Comparison of ENCODE assay signal across 1 cellular context in the genomic region with DNA sequence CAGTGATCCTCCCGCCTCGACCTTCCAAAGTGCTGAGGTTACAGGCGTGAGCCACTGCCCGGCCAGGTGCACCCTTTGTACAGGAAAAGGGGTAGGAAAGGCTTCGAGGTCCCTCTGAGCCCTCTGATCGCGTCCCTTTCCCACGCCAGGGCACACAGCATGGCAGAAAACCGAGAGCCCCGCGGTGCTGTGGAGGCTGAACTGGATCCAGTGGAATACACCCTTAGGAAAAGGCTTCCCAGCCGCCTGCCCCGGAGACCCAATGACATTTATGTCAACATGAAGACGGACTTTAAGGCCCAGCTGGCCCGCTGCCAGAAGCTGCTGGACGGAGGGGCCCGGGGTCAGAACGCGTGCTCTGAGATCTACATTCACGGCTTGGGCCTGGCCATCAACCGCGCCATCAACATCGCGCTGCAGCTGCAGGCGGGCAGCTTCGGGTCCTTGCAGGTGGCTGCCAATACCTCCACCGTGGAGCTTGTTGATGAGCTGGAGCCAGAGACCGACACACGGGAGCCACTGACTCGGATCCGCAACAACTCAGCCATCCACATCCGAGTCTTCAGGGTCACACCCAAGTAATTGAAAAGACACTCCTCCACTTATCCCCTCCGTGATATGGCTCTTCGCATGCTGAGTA.
A peak's percentile ranks its signal among the peaks of the same experiment; 100 is the strongest.
TF ChIP-seq lines count a peak whose summit lies in the region.

No MANE protein-coding gene starts in this region.

TF ChIP-seq in HepG2, 621 proteins besides CTCF, POLR2A, EP300 and RAD21 (continued from another document and continues in another):
- TF ChIP-seq, protein P1, sequence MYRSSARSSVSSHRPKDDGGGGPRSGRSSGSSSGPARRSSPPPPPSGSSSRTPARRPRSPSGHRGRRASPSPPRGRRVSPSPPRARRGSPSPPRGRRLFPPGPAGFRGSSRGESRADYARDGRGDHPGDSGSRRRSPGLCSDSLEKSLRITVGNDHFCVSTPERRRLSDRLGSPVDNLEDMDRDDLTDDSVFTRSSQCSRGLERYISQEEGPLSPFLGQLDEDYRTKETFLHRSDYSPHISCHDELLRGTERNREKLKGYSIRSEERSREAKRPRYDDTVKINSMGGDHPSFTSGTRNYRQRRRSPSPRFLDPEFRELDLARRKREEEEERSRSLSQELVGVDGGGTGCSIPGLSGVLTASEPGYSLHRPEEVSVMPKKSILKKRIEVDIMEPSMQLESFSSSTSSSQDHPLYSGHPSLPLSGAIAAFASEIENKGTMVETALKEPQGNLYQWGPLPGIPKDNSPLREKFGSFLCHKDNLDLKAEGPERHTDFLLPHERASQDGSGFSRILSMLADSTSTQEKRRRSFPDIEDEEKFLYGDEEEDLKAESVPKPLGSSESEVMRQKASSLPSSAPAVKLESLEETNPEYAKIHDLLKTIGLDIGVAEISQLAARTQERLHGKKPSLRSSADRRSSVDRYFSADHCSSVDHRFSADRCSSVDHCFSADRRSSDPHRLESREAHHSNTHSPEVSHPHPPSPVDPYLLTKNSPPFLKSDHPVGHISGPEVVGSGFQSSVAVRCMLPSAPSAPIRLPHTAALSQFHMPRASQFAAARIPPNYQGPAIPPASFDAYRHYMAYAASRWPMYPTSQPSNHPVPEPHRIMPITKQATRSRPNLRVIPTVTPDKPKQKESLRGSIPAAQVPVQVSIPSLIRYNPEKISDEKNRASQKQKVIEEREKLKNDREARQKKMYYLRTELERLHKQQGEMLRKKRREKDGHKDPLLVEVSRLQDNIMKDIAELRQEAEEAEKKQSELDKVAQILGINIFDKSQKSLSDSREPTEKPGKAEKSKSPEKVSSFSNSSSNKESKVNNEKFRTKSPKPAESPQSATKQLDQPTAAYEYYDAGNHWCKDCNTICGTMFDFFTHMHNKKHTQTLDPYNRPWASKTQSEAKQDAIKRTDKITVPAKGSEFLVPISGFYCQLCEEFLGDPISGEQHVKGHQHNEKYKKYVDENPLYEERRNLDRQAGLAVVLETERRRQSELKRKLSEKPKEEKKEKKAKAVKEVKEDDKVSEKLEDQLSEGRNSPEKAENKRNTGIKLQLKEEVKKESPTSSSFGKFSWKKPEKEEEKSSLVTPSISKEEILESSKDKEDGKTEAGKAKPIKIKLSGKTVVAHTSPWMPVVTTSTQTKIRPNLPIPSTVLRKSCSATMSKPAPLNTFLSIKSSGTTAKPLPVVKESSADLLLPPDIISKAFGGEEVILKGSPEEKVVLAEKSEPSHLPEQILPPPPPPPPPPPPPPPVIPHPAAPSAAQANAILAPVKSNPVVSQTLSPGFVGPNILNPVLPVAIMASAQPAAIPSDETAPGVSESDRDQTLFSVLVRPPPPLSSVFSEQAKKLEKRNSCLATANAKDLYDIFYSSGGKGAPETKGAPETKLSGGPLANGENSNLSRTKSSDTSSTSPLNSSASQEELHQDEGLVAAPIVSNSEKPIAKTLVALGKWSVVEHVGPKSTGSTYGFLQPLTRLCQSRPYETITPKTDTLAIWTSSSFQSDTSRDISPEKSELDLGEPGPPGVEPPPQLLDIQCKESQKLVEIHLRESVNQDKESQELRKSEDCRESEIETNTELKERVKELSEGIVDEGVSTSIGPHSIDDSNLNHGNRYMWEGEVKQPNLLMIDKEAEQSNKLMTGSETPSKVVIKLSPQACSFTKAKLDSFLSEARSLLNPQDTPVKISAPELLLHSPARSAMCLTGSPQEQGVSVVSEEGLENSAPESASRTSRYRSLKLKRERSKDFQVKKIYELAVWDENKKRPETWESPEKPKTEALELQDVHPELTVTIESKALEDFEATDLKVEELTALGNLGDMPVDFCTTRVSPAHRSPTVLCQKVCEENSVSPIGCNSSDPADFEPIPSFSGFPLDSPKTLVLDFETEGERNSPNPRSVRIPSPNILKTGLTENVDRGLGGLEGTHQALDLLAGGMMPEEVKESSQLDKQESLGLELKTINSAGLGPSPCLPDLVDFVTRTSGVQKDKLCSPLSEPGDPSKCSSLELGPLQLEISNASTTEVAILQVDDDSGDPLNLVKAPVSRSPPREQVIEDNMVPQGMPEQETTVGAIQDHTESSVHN (CRISPR knock-in tag; IDR thresholded peaks at IDR 0.05): no peak
- TF ChIP-seq ARNTL (CRISPR knock-in tag; IDR thresholded peaks at IDR 0.05) (no peak), ASH2L (IDR thresholded peaks at IDR 0.05; ENCODE audit: insufficient read length, low read depth, low read length) (no peak), ARHGAP35 (CRISPR knock-in tag; IDR thresholded peaks at IDR 0.05; ENCODE audit: borderline replicate concordance) (no peak), KAT7 (CRISPR knock-in tag; IDR thresholded peaks at IDR 0.05; ENCODE audit: borderline replicate concordance) (0 out of 2 replicates have a peak, but pooled peaks have one; percentile 59), ZNF225 (CRISPR knock-in tag; IDR thresholded peaks at IDR 0.05) (no peak), KAT2B (IDR thresholded peaks at IDR 0.05; ENCODE audit: borderline replicate concordance, low read depth, low read length) (no peak), NONO (IDR thresholded peaks at IDR 0.05) (no peak), NONO (CRISPR knock-in tag; conservative IDR thresholded peaks at IDR 0.05) (peak; percentile 45; the same call in 1 of the 2 replicates), SMAD1 (CRISPR knock-in tag; IDR thresholded peaks at IDR 0.05; ENCODE audit: borderline replicate concordance, low read depth) (no peak), KDM4B (CRISPR knock-in tag; IDR thresholded peaks at IDR 0.05) (no peak), MATR3 (CRISPR knock-in tag; IDR thresholded peaks at IDR 0.05) (no peak), ATF7 (IDR thresholded peaks at IDR 0.05) (no peak), ATF7 (CRISPR knock-in tag; IDR thresholded peaks at IDR 0.05) (no peak), EZH2 (conservative IDR thresholded peaks at IDR 0.05; ENCODE audit: low read depth, low read length) (no peak), ZNF720 (CRISPR knock-in tag; IDR thresholded peaks at IDR 0.05) (no peak), ZC3H13 (CRISPR knock-in tag; IDR thresholded peaks at IDR 0.05) (no peak; the same call in 1 of the 2 replicates), RCOR2 (CRISPR knock-in tag; IDR thresholded peaks at IDR 0.05) (no peak), SP4 (CRISPR knock-in tag; IDR thresholded peaks at IDR 0.05) (no peak; the same call in 1 of the 2 replicates), NR2C2 (CRISPR knock-in tag; IDR thresholded peaks at IDR 0.05; ENCODE audit: borderline replicate concordance) (no peak), ZNF30 (CRISPR knock-in tag; IDR thresholded peaks at IDR 0.05) (peak; percentile 87; the same call in 1 of the 2 replicates), ZNF792 (CRISPR knock-in tag; IDR thresholded peaks at IDR 0.05) (no peak), TMF1 (CRISPR knock-in tag; IDR thresholded peaks at IDR 0.05; ENCODE audit: low read depth) (0 out of 2 replicates have a peak, but pooled peaks have one; percentile 54), MBD4 (IDR thresholded peaks at IDR 0.05; ENCODE audit: borderline replicate concordance, low read length) (no peak), RNF219 (CRISPR knock-in tag; IDR thresholded peaks at IDR 0.05) (no peak), ZNF264 (CRISPR knock-in tag; IDR thresholded peaks at IDR 0.05) (no peak), KLF16 (CRISPR knock-in tag; IDR thresholded peaks at IDR 0.05) (peak in 1 of 2 experiments; percentile 60; a peak in 1 of 4 replicates), ZBTB39 (CRISPR knock-in tag; IDR thresholded peaks at IDR 0.05) (0 out of 2 replicates have a peak, but pooled peaks have one; percentile 38), ZFP62 (CRISPR knock-in tag; IDR thresholded peaks at IDR 0.05) (no peak), ZNF18 (CRISPR knock-in tag; IDR thresholded peaks at IDR 0.05; ENCODE audit: insufficient replicate concordance) (no peak), GABPB1 (CRISPR knock-in tag; IDR thresholded peaks at IDR 0.05) (0 out of 2 replicates have a peak, but pooled peaks have one; percentile 35), ZSCAN25 (CRISPR knock-in tag; IDR thresholded peaks at IDR 0.05) (no peak), ZNF770 (CRISPR knock-in tag; IDR thresholded peaks at IDR 0.05) (peak; percentile 43; the same call in 1 of the 2 replicates), ZMYM4 (CRISPR knock-in tag; IDR thresholded peaks at IDR 0.05) (peak; percentile 52), ZNF343 (CRISPR knock-in tag; IDR thresholded peaks at IDR 0.05) (no peak)
- TF ChIP-seq, protein P2, sequence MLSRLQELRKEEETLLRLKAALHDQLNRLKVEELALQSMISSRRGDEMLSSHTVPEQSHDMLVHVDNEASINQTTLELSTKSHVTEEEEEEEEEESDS (CRISPR knock-in tag; IDR thresholded peaks at IDR 0.05; ENCODE audit: borderline replicate concordance): no peak
- TF ChIP-seq, protein P3, sequence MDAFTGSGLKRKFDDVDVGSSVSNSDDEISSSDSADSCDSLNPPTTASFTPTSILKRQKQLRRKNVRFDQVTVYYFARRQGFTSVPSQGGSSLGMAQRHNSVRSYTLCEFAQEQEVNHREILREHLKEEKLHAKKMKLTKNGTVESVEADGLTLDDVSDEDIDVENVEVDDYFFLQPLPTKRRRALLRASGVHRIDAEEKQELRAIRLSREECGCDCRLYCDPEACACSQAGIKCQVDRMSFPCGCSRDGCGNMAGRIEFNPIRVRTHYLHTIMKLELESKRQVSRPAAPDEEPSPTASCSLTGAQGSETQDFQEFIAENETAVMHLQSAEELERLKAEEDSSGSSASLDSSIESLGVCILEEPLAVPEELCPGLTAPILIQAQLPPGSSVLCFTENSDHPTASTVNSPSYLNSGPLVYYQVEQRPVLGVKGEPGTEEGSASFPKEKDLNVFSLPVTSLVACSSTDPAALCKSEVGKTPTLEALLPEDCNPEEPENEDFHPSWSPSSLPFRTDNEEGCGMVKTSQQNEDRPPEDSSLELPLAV (CRISPR knock-in tag; conservative IDR thresholded peaks at IDR 0.05; ENCODE audit: low read depth): no peak
- TF ChIP-seq, protein P4, sequence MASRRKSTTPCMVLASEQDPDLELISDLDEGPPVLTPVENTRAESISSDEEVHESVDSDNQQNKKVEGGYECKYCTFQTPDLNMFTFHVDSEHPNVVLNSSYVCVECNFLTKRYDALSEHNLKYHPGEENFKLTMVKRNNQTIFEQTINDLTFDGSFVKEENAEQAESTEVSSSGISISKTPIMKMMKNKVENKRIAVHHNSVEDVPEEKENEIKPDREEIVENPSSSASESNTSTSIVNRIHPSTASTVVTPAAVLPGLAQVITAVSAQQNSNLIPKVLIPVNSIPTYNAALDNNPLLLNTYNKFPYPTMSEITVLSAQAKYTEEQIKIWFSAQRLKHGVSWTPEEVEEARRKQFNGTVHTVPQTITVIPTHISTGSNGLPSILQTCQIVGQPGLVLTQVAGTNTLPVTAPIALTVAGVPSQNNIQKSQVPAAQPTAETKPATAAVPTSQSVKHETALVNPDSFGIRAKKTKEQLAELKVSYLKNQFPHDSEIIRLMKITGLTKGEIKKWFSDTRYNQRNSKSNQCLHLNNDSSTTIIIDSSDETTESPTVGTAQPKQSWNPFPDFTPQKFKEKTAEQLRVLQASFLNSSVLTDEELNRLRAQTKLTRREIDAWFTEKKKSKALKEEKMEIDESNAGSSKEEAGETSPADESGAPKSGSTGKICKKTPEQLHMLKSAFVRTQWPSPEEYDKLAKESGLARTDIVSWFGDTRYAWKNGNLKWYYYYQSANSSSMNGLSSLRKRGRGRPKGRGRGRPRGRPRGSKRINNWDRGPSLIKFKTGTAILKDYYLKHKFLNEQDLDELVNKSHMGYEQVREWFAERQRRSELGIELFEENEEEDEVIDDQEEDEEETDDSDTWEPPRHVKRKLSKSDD (CRISPR knock-in tag; IDR thresholded peaks at IDR 0.05; ENCODE audit: low read depth): no peak
